ENCODE assay signal across 8 cellular contexts in the genomic region with DNA sequence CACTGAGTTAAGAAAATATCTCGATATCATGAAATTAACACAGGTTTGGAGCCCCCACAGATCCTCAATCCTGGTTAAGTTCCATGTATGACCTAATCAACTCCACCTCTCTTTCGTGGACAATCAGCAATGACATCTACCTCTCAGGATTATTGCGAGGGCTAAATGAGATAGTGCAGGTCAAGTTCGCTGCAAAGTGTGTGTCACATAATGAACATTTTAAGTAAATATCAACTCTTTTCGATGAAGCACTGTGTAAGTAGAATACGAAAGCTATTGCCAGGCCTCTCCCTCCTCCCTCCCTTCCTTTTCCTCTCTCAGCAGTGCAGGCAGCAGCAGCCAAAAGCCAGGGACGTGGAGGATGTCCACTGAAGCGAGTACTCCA.
DNase-seq lines count a peak whose midpoint lies in the region; ATAC-seq, FAIRE-seq and TF ChIP-seq lines count a peak whose summit lies in the region.

No MANE protein-coding gene starts in this region.

- H3K4me1 Mint-ChIP-seq in stimulated activated effector memory CD8-positive, alpha-beta T cell treated with anti-CD3 and anti-CD28 coated beads, Interleukin-12 subunit alpha, Interleukin-12 subunit beta, amount 100 ng/mL, for 72 hours, result peaks cover 21% of the 10 kb centered on the region

- peak; percentile 80 for TF ChIP-seq POLR2A in H54 (IDR thresholded peaks at IDR 0.05; ENCODE audit: low read depth, low read length)

- peak overlapping the region; percentile 86 for H3K27ac Mint-ChIP-seq in stimulated activated effector memory CD8-positive, alpha-beta T cell treated with anti-CD3 and anti-CD28 coated beads, Interleukin-12 subunit alpha, Interleukin-12 subunit beta, amount 100 ng/mL, for 72 hours

- no peak for ATAC-seq in stimulated activated effector memory CD8-positive, alpha-beta T cell treated with anti-CD3 and anti-CD28 coated beads, Interleukin-12 subunit alpha, Interleukin-12 subunit beta, amount 100 ng/mL, for 72 hours
- no peak for ATAC-seq in HG03520 (IDR thresholded peaks at IDR 0.05; ENCODE audit: unreplicated experiment)

- H3K9me3 Mint-ChIP-seq in stimulated activated effector memory CD8-positive, alpha-beta T cell treated with anti-CD3 and anti-CD28 coated beads, Interleukin-12 subunit alpha, Interleukin-12 subunit beta, amount 100 ng/mL, for 72 hours, result no peaks in the 10 kb centered on the region

- peak overlapping the region; percentile 84 for H3K4me3 Mint-ChIP-seq in stimulated activated effector memory CD8-positive, alpha-beta T cell treated with anti-CD3 and anti-CD28 coated beads, Interleukin-12 subunit alpha, Interleukin-12 subunit beta, amount 100 ng/mL, for 72 hours

- FAIRE-seq in H54 (lab: Jason Lieb, UNC) (no peak), TTC549 (lab: Jason Lieb, UNC) (peak; percentile 38)

- DNase-seq in H54 (ENCODE audit: insufficient read length, low spot score), result no peak
- peak; percentile 86 for DNase-seq in globus pallidus (ENCODE audit: low spot score)
- DNase-seq in stimulated activated effector memory CD8-positive, alpha-beta T cell treated with anti-CD3 and anti-CD28 coated beads, Interleukin-12 subunit alpha, Interleukin-12 subunit beta, amount 100 ng/mL, for 72 hours (ENCODE audit: low spot score in 2 of 2), result no peak
- no peak for DNase-seq in HPDE6-E6E7 (ENCODE audit: extremely low spot score)
- no peak for DNase-seq in NCI-H1048 (lab: John Stamatoyannopoulos, UW)
- no peak for DNase-seq in COLO829 (ENCODE audit: low spot score)

- H3K36me3 Mint-ChIP-seq in stimulated activated effector memory CD8-positive, alpha-beta T cell treated with anti-CD3 and anti-CD28 coated beads, Interleukin-12 subunit alpha, Interleukin-12 subunit beta, amount 100 ng/mL, for 72 hours, result peaks cover 4% of the 10 kb centered on the region
